6 cellular contexts compared by ENCODE assay signal in genomic region chr6:141118991-141119390, GRCh38.
"Had no signal": no experiment of that assay in that cellular context is flagged by ENCODE, and none has a peak within 500 bp of the region (broad histone marks: within the 10 kb centered on the region; RNA-seq: fewer than 3 reads in every experiment).

No MANE protein-coding gene starts in this region.

- H3K9ac ChIP-seq: GM23248 had no signal

- H3K36me3 ChIP-seq: HAP-1 had no signal

- H3K4me3 ChIP-seq: GM23248, HAP-1, K562 had no signal

- ATAC-seq: K562 had no signal

- DNase-seq: GM23248, GOT3, H7, IMR-90 had no signal

- H3K9me3 ChIP-seq: HAP-1 had no signal

- H2AFZ ChIP-seq: GM23248 had no signal

- H3K4me1 ChIP-seq: HAP-1 had no signal

- H3K27ac ChIP-seq: GM23248 had no signal
